Comparison of ENCODE assay signal across 12 cellular contexts in the genomic region with DNA sequence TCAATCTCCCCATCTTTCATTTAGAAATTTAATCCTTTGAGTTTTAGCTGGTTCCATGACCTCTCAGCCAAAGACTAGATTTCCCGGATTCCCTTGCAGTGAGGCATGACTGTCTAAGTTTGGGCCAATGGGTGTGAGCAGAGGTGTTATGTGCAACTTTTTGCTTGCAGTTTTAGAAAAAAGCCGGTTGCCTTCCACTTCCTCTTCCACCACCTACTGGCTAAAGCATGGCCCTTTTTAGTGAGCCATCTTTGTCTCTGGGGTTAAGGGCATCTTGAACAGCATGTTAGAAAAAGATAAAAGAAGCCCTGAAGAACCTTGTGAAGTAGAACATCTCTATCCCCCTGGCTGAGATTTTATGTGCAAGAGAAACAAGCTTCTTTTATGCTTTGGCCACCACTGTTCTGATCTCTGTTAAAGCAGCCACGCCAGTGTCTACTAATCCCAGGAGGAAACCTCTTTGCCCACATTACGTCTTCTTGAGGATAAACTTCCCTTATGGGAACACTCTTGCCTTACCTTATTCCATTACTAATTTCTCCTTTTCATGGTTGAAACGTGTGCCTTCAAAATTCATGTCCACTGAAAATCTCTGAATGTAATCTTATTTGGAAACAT.
DNase-seq lines count a peak whose midpoint lies in the region; ATAC-seq, FAIRE-seq and TF ChIP-seq lines count a peak whose summit lies in the region.
"Had no signal": no experiment of that assay in that cellular context is flagged by ENCODE, and none has a peak within 500 bp of the region (broad histone marks: within the 10 kb centered on the region; RNA-seq: fewer than 3 reads in every experiment).

No MANE protein-coding gene starts in this region.

- H3K36me3 Mint-ChIP-seq in HFFc6 (ENCODE audit: low read depth), result no peaks in the 10 kb centered on the region
- peaks cover 1% of the 10 kb centered on the region for H3K36me3 Mint-ChIP-seq in astrocyte (ENCODE audit: low read depth, unreplicated experiment)

- H2BK15ac ChIP-seq in mesendoderm (replicated peaks; ENCODE audit: low read depth), result no peak overlapping the region

- no peak overlapping the region for H2AFZ ChIP-seq in astrocyte (ENCODE audit: low read depth, low read length)

- no peak for TF ChIP-seq EP300 in suprapubic skin (IDR thresholded peaks at IDR 0.05)

- H3K27me3 ChIP-seq in astrocyte (ENCODE audit: insufficient read depth, low read length), result no peaks in the 10 kb centered on the region
- H3K27me3 ChIP-seq in mesendoderm (ENCODE audit: insufficient read depth, low read length, poor library complexity), result no peaks in the 10 kb centered on the region
- H3K27me3 ChIP-seq in suprapubic skin, result no peaks in the 10 kb centered on the region

- H3K9ac ChIP-seq in astrocyte (ENCODE audit: low read length) (no peak overlapping the region), mesendoderm (ENCODE audit: low read length) (no peak overlapping the region)

- H3K4me1 Mint-ChIP-seq in HFFc6 (ENCODE audit: low read depth) (peaks cover 16% of the 10 kb centered on the region; the same call in 1 of the 2 replicates), astrocyte (ENCODE audit: low read depth, unreplicated experiment) (no peaks in the 10 kb centered on the region)

- no peak overlapping the region for H3K4me3 ChIP-seq in astrocyte (ENCODE audit: insufficient read depth, low read depth, low read length)
- no peak overlapping the region for H3K4me3 ChIP-seq in mesendoderm (ENCODE audit: low read length)
- no peak overlapping the region for H3K4me3 ChIP-seq in suprapubic skin

- H2BK120ac ChIP-seq in mesendoderm (ENCODE audit: low read depth, low read length), result no peak overlapping the region

- FAIRE-seq in astrocyte (lab: Jason Lieb, UNC), result no peak
- FAIRE-seq: GM19239 had no signal

- no peak overlapping the region for H3K56ac ChIP-seq in mesendoderm (ENCODE audit: low read length)

- in situ Hi-C loops in Caki2 (cut with HindIII; ENCODE audit: low pct_unique_long_range_greater_than_20kb, low sequenced_read_pairs), result no loop called here

- H4K8ac ChIP-seq in mesendoderm (ENCODE audit: low read depth, low read length), result no peak overlapping the region

- H4K20me1 ChIP-seq in astrocyte (ENCODE audit: insufficient read depth, low read length), result no peaks in the 10 kb centered on the region

- H3K4ac ChIP-seq in mesendoderm (ENCODE audit: low read depth, low read length), result no peak overlapping the region

- TF ChIP-seq POLR2A in suprapubic skin (IDR thresholded peaks at IDR 0.05), result no peak

- H3K27me3 Mint-ChIP-seq in HFFc6 (ENCODE audit: insufficient read depth) (no peaks in the 10 kb centered on the region; the same call in 1 of the 2 replicates), astrocyte (ENCODE audit: low read depth, unreplicated experiment) (peaks cover 11% of the 10 kb centered on the region)

- no peak for ATAC-seq in HG03469 (IDR thresholded peaks at IDR 0.05; ENCODE audit: unreplicated experiment)

- H3K9me3 ChIP-seq in astrocyte (ENCODE audit: insufficient read depth, low read depth, low read length) (no peaks in the 10 kb centered on the region), suprapubic skin (no peaks in the 10 kb centered on the region)

- H3K9me3 Mint-ChIP-seq in HFFc6 (no peaks in the 10 kb centered on the region), astrocyte (ENCODE audit: unreplicated experiment) (no peaks in the 10 kb centered on the region)

- no peak overlapping the region for H3K4me3 Mint-ChIP-seq in HFFc6
- H3K4me3 Mint-ChIP-seq in astrocyte (ENCODE audit: unreplicated experiment), result no peak overlapping the region

- H3K4me1 ChIP-seq in astrocyte (ENCODE audit: insufficient read depth, low read length) (no peaks in the 10 kb centered on the region), mesendoderm (ENCODE audit: control insufficient read depth, low read depth, low read length) (no peaks in the 10 kb centered on the region), suprapubic skin (no peaks in the 10 kb centered on the region)

- WGBS in mesendoderm (ENCODE audit: extremely low coverage, insufficient coverage, low lambda C conversion rate), result no CpG with 5 or more reads among the region's 5 CpGs
- WGBS in suprapubic skin, result 83% methylated on average over 5 of the region's 5 CpGs

- H3K36me3 ChIP-seq in astrocyte (ENCODE audit: insufficient read depth, low read length) (no peaks in the 10 kb centered on the region), mesendoderm (ENCODE audit: control insufficient read depth, insufficient read depth, low read length) (no peaks in the 10 kb centered on the region), suprapubic skin (no peaks in the 10 kb centered on the region)

- no peak overlapping the region for H2BK5ac ChIP-seq in mesendoderm (ENCODE audit: low read length)

- H3K27ac ChIP-seq in astrocyte (ENCODE audit: low read depth, low read length), result no peak overlapping the region
- no peak overlapping the region for H3K27ac ChIP-seq in mesendoderm (ENCODE audit: low read depth, low read length)
- H3K27ac ChIP-seq in suprapubic skin, result no peak overlapping the region

- H3K23ac ChIP-seq in mesendoderm (ENCODE audit: low read length), result no peak overlapping the region

- H3K18ac ChIP-seq in mesendoderm (ENCODE audit: low read length), result no peak overlapping the region

- TF ChIP-seq CTCF in HFFc6 (IDR thresholded peaks at IDR 0.05) (0 out of 2 replicates have a peak, but pooled peaks have one; percentile 20), astrocyte (IDR thresholded peaks at IDR 0.05; ENCODE audit: insufficient read depth, low read depth, low read length) (peak; percentile 43), suprapubic skin (IDR thresholded peaks at IDR 0.05) (peak in 1 of 2 donors; percentile 26)

- H3K27ac Mint-ChIP-seq in HFFc6 (no peak overlapping the region), astrocyte (ENCODE audit: unreplicated experiment) (no peak overlapping the region)

- H3K4me2 ChIP-seq in astrocyte (ENCODE audit: low read length), result no peak overlapping the region
- no peak overlapping the region for H3K4me2 ChIP-seq in mesendoderm (ENCODE audit: low read length)

- peaks cover 2% of the 10 kb centered on the region for H3K79me1 ChIP-seq in mesendoderm (ENCODE audit: low read length)

- no peak overlapping the region for H4K5ac ChIP-seq in mesendoderm (ENCODE audit: low read length)

- DNase-seq in Caki2 (ENCODE audit: low read depth) (peak; percentile 1), HFFc6 (no peak), astrocyte (ENCODE audit: low read depth) (peak; percentile 25), mesendoderm (peak; percentile 49), suprapubic skin (ENCODE audit: low spot score in 2 of 2) (no peak), HCEC 1CT (no peak), inferior parietal cortex (ENCODE audit: extremely low spot score) (no peak)
- DNase-seq: DMS153, NCI-H1048, retina had no signal

- H3K79me2 ChIP-seq in astrocyte (ENCODE audit: insufficient read depth, low read length) (no peaks in the 10 kb centered on the region), mesendoderm (ENCODE audit: control insufficient read depth, insufficient read depth, low read length) (no peaks in the 10 kb centered on the region)

- H2AK5ac ChIP-seq in mesendoderm (ENCODE audit: low read length), result no peak overlapping the region

Comparison
In these comparisons a context has a peak if more than half of its experiments do, and no peak if none do; other contexts are left out.
1. DNase-seq: peak in Caki2 (single experiment), astrocyte (single experiment) and mesendoderm (single experiment); none in HFFc6 (single experiment), suprapubic skin (0 of 2), HCEC 1CT (single experiment) and inferior parietal cortex (single experiment).